In the genomic region with DNA sequence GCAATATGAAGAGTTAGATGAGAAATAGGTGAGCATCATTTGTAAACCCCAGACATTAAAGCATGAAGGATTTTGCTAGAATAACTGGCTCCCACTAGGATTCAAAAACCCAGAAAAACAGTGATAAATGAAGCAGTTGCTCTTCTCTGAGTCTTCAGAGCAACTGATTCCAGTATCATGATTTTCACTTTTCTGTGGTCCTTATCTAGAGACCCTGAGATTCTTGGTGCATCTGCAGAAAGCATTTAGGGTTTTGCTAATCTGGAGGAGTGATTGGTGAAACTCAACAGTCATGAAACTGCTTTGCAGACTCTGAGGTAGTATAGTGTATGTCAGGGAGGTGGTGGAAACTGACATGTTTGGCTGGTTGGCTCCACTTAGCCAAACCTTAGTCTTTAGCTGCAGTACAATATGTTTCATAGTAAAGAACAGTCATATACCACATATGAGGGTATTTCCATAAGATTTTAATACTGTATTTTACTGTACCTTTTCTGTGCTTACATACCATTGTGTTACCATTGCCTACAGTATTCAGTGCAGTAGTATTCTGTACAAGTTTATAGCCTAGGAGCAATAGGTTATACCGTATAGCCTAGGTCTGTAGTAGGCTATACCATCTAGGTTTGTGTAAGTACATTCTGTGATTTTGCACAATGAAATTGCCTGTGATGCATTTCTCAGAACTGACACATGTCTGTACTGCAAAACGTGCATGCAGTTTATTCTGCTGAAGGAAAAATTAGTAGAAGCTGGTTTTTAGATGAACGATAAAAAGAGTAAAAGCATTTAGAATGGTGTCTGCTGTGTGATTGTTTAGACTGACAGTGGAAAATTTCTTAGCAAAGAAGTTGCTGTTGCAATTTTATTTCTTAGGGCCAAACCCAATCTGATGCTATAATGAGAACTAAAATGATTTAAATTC, we compare ENCODE assay signal across 9 cellular contexts. TPM values are rescaled to one million over a fixed set of nuclear protein-coding genes. Genes with fewer than 3 reads are reported as not detected.
DNase-seq lines count a peak whose midpoint lies in the region; ATAC-seq and TF ChIP-seq lines count a peak whose summit lies in the region.
"Had no signal": no experiment of that assay in that cellular context is flagged by ENCODE, and none has a peak within 500 bp of the region (broad histone marks: within the 10 kb centered on the region; RNA-seq: fewer than 3 reads in every experiment).

No MANE protein-coding gene starts in this region.

- no peak for TF ChIP-seq EP300 in gastroesophageal sphincter (IDR thresholded peaks at IDR 0.05)

- H3K4me1 ChIP-seq in spleen (peaks cover 46 to 100% (median 86%) of the 10 kb centered on the region in 6 donors), gastroesophageal sphincter (peaks cover 0 to 32% (median 4%) of the 10 kb centered on the region in 3 donors)

- H3K27ac ChIP-seq in spleen (peak overlapping the region in 5 of 8 donors; percentile 37 to 74 (median 48)), gastroesophageal sphincter (no peak overlapping the region)

- TF ChIP-seq POLR2A in spleen (IDR thresholded peaks at IDR 0.05) (no peak), gastroesophageal sphincter (IDR thresholded peaks at IDR 0.05) (no peak)

- POLR2A ChIA-PET in activated CD8-positive, alpha-beta T cell treated with anti-CD3 and anti-CD28 coated beads for 36 hours (lab: Charles Lee), result interaction anchor here (1.0 to 1.4 kb wide), 3 partner anchors 10 to 91 kb away, joined by 3 to 4 read pairs (median 4); no protein-coding TSS in a partner anchor

- ATAC-seq in HG02852 (IDR thresholded peaks at IDR 0.05; ENCODE audit: unreplicated experiment), result peak; percentile 81
- peak; percentile 89 for ATAC-seq in activated CD8-positive, alpha-beta T cell treated with anti-CD3 and anti-CD28 coated beads for 36 hours
- no peak for ATAC-seq in gastroesophageal sphincter

- no peaks in the 10 kb centered on the region for H3K27me3 Mint-ChIP-seq in activated CD8-positive, alpha-beta T cell treated with anti-CD3 and anti-CD28 coated beads for 36 hours

- H3K4me3 ChIP-seq in spleen (no peak overlapping the region), gastroesophageal sphincter (no peak overlapping the region)

- H3K9me3 ChIP-seq in spleen (no peaks in the 10 kb centered on the region), gastroesophageal sphincter (no peaks in the 10 kb centered on the region)

- H3K27me3 ChIP-seq in spleen (replicated peaks in 1 of 7), result no peaks in the 10 kb centered on the region
- no peaks in the 10 kb centered on the region for H3K27me3 ChIP-seq in gastroesophageal sphincter

- CTCF ChIA-PET in activated CD8-positive, alpha-beta T cell treated with anti-CD3 and anti-CD28 coated beads for 36 hours (lab: Charles Lee), result interaction anchor here (0.9 kb wide), 1 partner anchor 103 kb away, joined by 3 read pairs; no protein-coding TSS in a partner anchor

- DNase-seq in activated CD4-positive, alpha-beta T cell treated with anti-CD3 and anti-CD28 coated beads for 48 hours, result peak; percentile 17
- no peak for DNase-seq in activated CD4-positive, alpha-beta T cell treated with anti-CD3 and anti-CD28 coated beads, Interleukin-2, amount 50 U/mL, for 4 hours
- DNase-seq in activated CD8-positive, alpha-beta T cell treated with anti-CD3 and anti-CD28 coated beads for 36 hours, result peak; percentile 33
- DNase-seq in spleen (no peak), amygdala (lab: John Stamatoyannopoulos, UW) (no peak), islet precursor cell (no peak)
- DNase-seq: NCI-H748 treated with DMSO at 0.1 percent for 48 hours had no signal

- intact Hi-C loops in activated CD8-positive, alpha-beta T cell treated with anti-CD3 and anti-CD28 coated beads for 36 hours (cut with micrococcal nuclease), result no loop called here
- intact Hi-C loops in spleen (cut with DNase I; ENCODE audit: low total_unique reads), result no loop called here

- H3K4me3 Mint-ChIP-seq in activated CD8-positive, alpha-beta T cell treated with anti-CD3 and anti-CD28 coated beads for 36 hours, result no peak overlapping the region

- WGBS in spleen, 5 donors, result 63 to 72% (median 68%) methylated on average over 3 of the region's 3 CpGs
- WGBS in gastroesophageal sphincter (ENCODE audit: low coverage in 1 of 2), 2 donors, result 32 to 40% methylated on average over 3 of the region's 3 CpGs

- no peak for TF ChIP-seq CTCF in activated CD8-positive, alpha-beta T cell treated with anti-CD3 and anti-CD28 coated beads for 36 hours (IDR thresholded peaks at IDR 0.05)
- no peak for TF ChIP-seq CTCF in spleen (IDR thresholded peaks at IDR 0.05 in 8 of 11, conservative IDR thresholded peaks at IDR 0.05 in 3 of 11)
- TF ChIP-seq CTCF in gastroesophageal sphincter (IDR thresholded peaks at IDR 0.05), result no peak

- H3K36me3 ChIP-seq in spleen (peaks cover 0 to 2% (median 0%) of the 10 kb centered on the region in 6 donors), gastroesophageal sphincter (no peaks in the 10 kb centered on the region)

- H3K36me3 Mint-ChIP-seq in activated CD8-positive, alpha-beta T cell treated with anti-CD3 and anti-CD28 coated beads for 36 hours (ENCODE audit: low read depth), result peaks cover 7% of the 10 kb centered on the region

- H3K4me1 Mint-ChIP-seq in activated CD8-positive, alpha-beta T cell treated with anti-CD3 and anti-CD28 coated beads for 36 hours (ENCODE audit: low read depth), result peaks cover 60% of the 10 kb centered on the region

- no peaks in the 10 kb centered on the region for H3K9me3 Mint-ChIP-seq in activated CD8-positive, alpha-beta T cell treated with anti-CD3 and anti-CD28 coated beads for 36 hours

- H3K27ac Mint-ChIP-seq in activated CD8-positive, alpha-beta T cell treated with anti-CD3 and anti-CD28 coated beads for 36 hours, result peak overlapping the region; percentile 73

RNA-seq across cellular contexts. Expression of a gene that starts 23.8 kb away (rescaled TPM):
- total RNA-seq in activated CD8-positive, alpha-beta T cell treated with anti-CD3 and anti-CD28 coated beads for 36 hours, result 10 to 100 TPM; 58.2 to 59.7 TPM
- total RNA-seq in spleen (100 to 1,000 TPM in 4 of 7 donors, 10 to 100 TPM in 3; 75.2 to 176 (median 103) TPM), gastroesophageal sphincter (10 to 100 TPM; 18.5 to 31.4 (median 23.7) TPM)
- polyA plus RNA-seq in spleen, result 10 to 100 TPM; 25.4 to 42.0 (median 32.0) TPM

Comparison
In these comparisons a context has a peak if more than half of its experiments do, and no peak if none do; other contexts are left out.
1. DNase-seq: peak in activated CD4-positive, alpha-beta T cell treated with anti-CD3 and anti-CD28 coated beads for 48 hours (single experiment) and activated CD8-positive, alpha-beta T cell treated with anti-CD3 and anti-CD28 coated beads for 36 hours (single experiment); none in activated CD4-positive, alpha-beta T cell treated with anti-CD3 and anti-CD28 coated beads, Interleukin-2, amount 50 U/mL, for 4 hours (0 of 2), spleen (single experiment), amygdala (0 of 56) and islet precursor cell (single experiment).
2. H3K27ac ChIP-seq: peak in spleen (5 of 8); none in gastroesophageal sphincter (0 of 4).